Comparison of ENCODE assay signal across 20 cellular contexts in genomic region chrX:95057341-95057740, GRCh38.
"Had no signal": no experiment of that assay in that cellular context is flagged by ENCODE, and none has a peak within 500 bp of the region (broad histone marks: within the 10 kb centered on the region; RNA-seq: fewer than 3 reads in every experiment).

No MANE protein-coding gene starts in this region.

- H3K4me3 ChIP-seq: adrenal gland, hepatocyte, left lung, spleen, upper lobe of left lung had no signal

- H3K27ac Mint-ChIP-seq: effector memory CD8-positive, alpha-beta T cell; memory B cell; naive thymus-derived CD8-positive, alpha-beta T cell; stimulated activated naive CD8-positive, alpha-beta T cell treated with anti-CD3 and anti-CD28 coated beads, Interleukin-15, Interleukin-2, amounts not matched to agents 100 ng/mL and 50 ng/mL, for 24 hours had no signal

- H3K9me3 Mint-ChIP-seq: activated T-cell treated with anti-CD3 and anti-CD28 coated beads, Interleukin-2, amount 50 U/mL, for 4 hours; memory B cell; naive thymus-derived CD8-positive, alpha-beta T cell; stimulated activated naive CD8-positive, alpha-beta T cell treated with anti-CD3 and anti-CD28 coated beads, Interleukin-15, Interleukin-2, amounts not matched to agents 100 ng/mL and 50 ng/mL, for 24 hours had no signal

- H3K27me3 ChIP-seq: adrenal gland, hepatocyte, left lung, neutrophil, spleen, upper lobe of left lung had no signal

- ATAC-seq: activated T-cell treated with anti-CD3 and anti-CD28 coated beads, Interleukin-2, amount 50 U/mL, for 4 hours; effector memory CD8-positive, alpha-beta T cell; left lung; naive thymus-derived CD8-positive, alpha-beta T cell; right cardiac atrium had no signal

- H3K4me1 ChIP-seq: adrenal gland, left lung, spleen, upper lobe of left lung had no signal

- H3K79me2 ChIP-seq: hepatocyte had no signal

- H3K9me3 ChIP-seq: adrenal gland, left lung, neutrophil, SK-N-SH, spleen, upper lobe of left lung had no signal

- H2AFZ ChIP-seq: hepatocyte had no signal

- DNase-seq: activated CD4-positive, alpha-beta T cell treated with anti-CD3 and anti-CD28 coated beads for 1 hour; activated CD4-positive, alpha-beta T cell treated with anti-CD3 and anti-CD28 coated beads, Interleukin-2, amount 50 U/mL, for 48 hours; activated effector memory CD4-positive, alpha-beta T cell treated with Interleukin-2 at 50 U/mL for 16 hours; activated naive CD4-positive, alpha-beta T cell treated with anti-CD3 and anti-CD28 coated beads, Interleukin-2, amount 50 U/mL, for 16 hours; activated T-cell treated with anti-CD3 and anti-CD28 coated beads, Interleukin-2, amount 50 U/mL, for 4 hours; adrenal gland; dermis blood vessel endothelial cell; effector memory CD8-positive, alpha-beta T cell; left lung; naive thymus-derived CD8-positive, alpha-beta T cell; posterior cingulate gyrus; right cardiac atrium; SK-N-SH; spleen; upper lobe of left lung had no signal

- H3K36me3 ChIP-seq: adrenal gland, left lung, neutrophil, spleen, upper lobe of left lung had no signal

- H3K9ac ChIP-seq: SK-N-SH had no signal

- H3K4me2 ChIP-seq: hepatocyte, SK-N-SH had no signal

- H3K27ac ChIP-seq: adrenal gland, hepatocyte, left lung, neutrophil, spleen, upper lobe of left lung had no signal

- H3K27me3 Mint-ChIP-seq: brain; effector memory CD8-positive, alpha-beta T cell; memory B cell; naive thymus-derived CD8-positive, alpha-beta T cell; stimulated activated naive CD8-positive, alpha-beta T cell treated with anti-CD3 and anti-CD28 coated beads, Interleukin-15, Interleukin-2, amounts not matched to agents 100 ng/mL and 50 ng/mL, for 24 hours had no signal

- H3K4me3 Mint-ChIP-seq: activated T-cell treated with anti-CD3 and anti-CD28 coated beads, Interleukin-2, amount 50 U/mL, for 4 hours; brain; effector memory CD8-positive, alpha-beta T cell; memory B cell; naive thymus-derived CD8-positive, alpha-beta T cell; stimulated activated naive CD8-positive, alpha-beta T cell treated with anti-CD3 and anti-CD28 coated beads, Interleukin-15, Interleukin-2, amounts not matched to agents 100 ng/mL and 50 ng/mL, for 24 hours had no signal

- H3K36me3 Mint-ChIP-seq: brain; memory B cell; naive thymus-derived CD8-positive, alpha-beta T cell had no signal

- H3K4me1 Mint-ChIP-seq: memory B cell; naive thymus-derived CD8-positive, alpha-beta T cell had no signal
